Comparison of ENCODE assay signal across 15 cellular contexts in the genomic region with DNA sequence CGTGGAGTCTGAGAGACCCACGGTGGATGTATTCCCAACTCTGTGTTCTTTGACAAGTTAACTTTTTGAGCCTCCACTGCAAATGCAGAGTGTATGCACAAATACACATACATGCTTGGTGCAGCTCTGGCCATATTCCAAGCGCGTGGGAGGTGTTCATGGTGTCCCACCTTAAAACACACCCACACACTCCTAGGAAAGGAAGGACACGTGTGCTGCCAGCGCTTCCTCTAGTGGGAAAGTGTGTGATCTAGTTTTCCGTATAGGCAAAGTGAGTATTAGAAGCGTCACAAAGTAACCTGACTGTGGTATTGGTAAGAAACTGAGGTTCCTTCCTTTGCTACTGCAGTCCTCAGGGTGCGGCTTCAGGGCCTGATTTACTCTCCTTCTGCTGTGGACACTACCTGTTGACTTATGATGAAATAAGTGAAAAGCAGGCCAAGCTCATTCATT. TPM values are rescaled to one million over a fixed set of nuclear protein-coding genes. Genes with fewer than 3 reads are reported as not detected.
DNase-seq lines count a peak whose midpoint lies in the region; ATAC-seq, FAIRE-seq and TF ChIP-seq lines count a peak whose summit lies in the region.
"Had no signal": no experiment of that assay in that cellular context is flagged by ENCODE, and none has a peak within 500 bp of the region (broad histone marks: within the 10 kb centered on the region; RNA-seq: fewer than 3 reads in every experiment).

No MANE protein-coding gene starts in this region.

- H3K4me1 ChIP-seq in right lobe of liver = peaks cover 0 to 17% (median 0%) of the 10 kb centered on the region in 4 donors
- H3K4me1 ChIP-seq: left ventricle myocardium inferior, suprapubic skin had no signal

- DNase-seq in CD4-positive, alpha-beta T cell = no peak
- DNase-seq in GM12891 (ENCODE audit: insufficient read length, low spot score) (no peak), right lobe of liver (no peak), SKM-1 (lab: John Stamatoyannopoulos, UW; ENCODE audit: unreplicated experiment) (no peak)
- DNase-seq: AML-193, foreskin melanocyte, left ventricle myocardium inferior, NCI-H1417 treated with DMSO at 0.1 percent for 48 hours, NCI-H2227 treated with DMSO at 0.1 percent for 48 hours, SIG-M5 had no signal

- peak overlapping the region; percentile 98 for H3K27ac Mint-ChIP-seq in CD4-positive, alpha-beta T cell
- peak overlapping the region; percentile 26 for H3K27ac Mint-ChIP-seq in activated T-helper 17 cell treated with anti-CD3 and anti-CD28 coated beads, Interleukin-2, amount 50 U/mL, for 72 hours

- POLR2A ChIA-PET in CD4-positive, alpha-beta T cell (lab: Charles Lee) = interaction anchor here (0.7 to 1.2 kb wide), 5 partner anchors 16 to 126 kb away, joined by 3 to 5 read pairs (median 4); no protein-coding TSS in a partner anchor

- H3K9me3 Mint-ChIP-seq in CD4-positive, alpha-beta T cell = peaks cover 11% of the 10 kb centered on the region
- peaks cover 12% of the 10 kb centered on the region for H3K9me3 Mint-ChIP-seq in activated T-helper 17 cell treated with anti-CD3 and anti-CD28 coated beads, Interleukin-2, amount 50 U/mL, for 72 hours

- intact Hi-C loops in CD4-positive, alpha-beta T cell (cut with DNase I, micrococcal nuclease) = loop anchor here (5.0 to 10.0 kb wide), 2 partner anchors 36 to 206 kb away; partner anchors contain the start of genes MPC1 (in 2 of the 2) and RPS6KA2 (in 1 of the 2)
- intact Hi-C loops in right lobe of liver (cut with DNase I) = no loop called here

- FAIRE-seq in GM12891 (lab: Jason Lieb, UNC) = peak; percentile 77

- no peaks in the 10 kb centered on the region for H3K27me3 ChIP-seq in CD4-positive, alpha-beta T cell (ENCODE audit: control insufficient read depth, insufficient read depth, low read length)
- H3K27me3 ChIP-seq in right lobe of liver = no peaks in the 10 kb centered on the region
- H3K27me3 ChIP-seq: suprapubic skin had no signal

- H3K27ac ChIP-seq in CD4-positive, alpha-beta T cell (ENCODE audit: low read depth, low read length) = peak overlapping the region; percentile 42
- H3K27ac ChIP-seq in right lobe of liver = no peak overlapping the region
- H3K27ac ChIP-seq: left ventricle myocardium inferior, suprapubic skin had no signal

- CTCF ChIA-PET in CD4-positive, alpha-beta T cell (lab: Charles Lee) = interaction anchor here (1.1 to 1.3 kb wide), 2 partner anchors 18 to 37 kb away, joined by 4 to 6 read pairs; no protein-coding TSS in a partner anchor

- no peak overlapping the region for H3K4me3 ChIP-seq in right lobe of liver
- H3K4me3 ChIP-seq: left ventricle myocardium inferior, suprapubic skin had no signal

- no peaks in the 10 kb centered on the region for H3K9me3 ChIP-seq in CD4-positive, alpha-beta T cell (ENCODE audit: control insufficient read depth, low read length)
- H3K9me3 ChIP-seq in right lobe of liver = no peaks in the 10 kb centered on the region
- H3K9me3 ChIP-seq: left ventricle myocardium inferior, suprapubic skin had no signal

- TF ChIP-seq CTCF in CD4-positive, alpha-beta T cell (IDR thresholded peaks at IDR 0.05) = no peak
- no peak for TF ChIP-seq CTCF in right lobe of liver (IDR thresholded peaks at IDR 0.05)

- H3K36me3 ChIP-seq in right lobe of liver = no peaks in the 10 kb centered on the region

- WGBS in right lobe of liver (ENCODE audit: insufficient coverage, low coverage, low lambda C conversion rate, missing lambda C conversion rate) = 75% methylated on average over 8 of the region's 9 CpGs

- H3K4me1 Mint-ChIP-seq in CD4-positive, alpha-beta T cell (ENCODE audit: low read depth) = peaks cover 77% of the 10 kb centered on the region
- peaks cover 58% of the 10 kb centered on the region for H3K4me1 Mint-ChIP-seq in activated T-helper 17 cell treated with anti-CD3 and anti-CD28 coated beads, Interleukin-2, amount 50 U/mL, for 72 hours

- H3K36me3 Mint-ChIP-seq in CD4-positive, alpha-beta T cell (ENCODE audit: low read depth) = peaks cover 26% of the 10 kb centered on the region
- H3K36me3 Mint-ChIP-seq in activated T-helper 17 cell treated with anti-CD3 and anti-CD28 coated beads, Interleukin-2, amount 50 U/mL, for 72 hours (ENCODE audit: low read depth) = no peaks in the 10 kb centered on the region

- ATAC-seq in CD4-positive, alpha-beta T cell (ENCODE audit: poor library complexity) = no peak
- peak; percentile 53 for ATAC-seq in activated T-helper 17 cell treated with anti-CD3 and anti-CD28 coated beads, Interleukin-2, amount 50 U/mL, for 72 hours (replicated peaks)
- ATAC-seq in right lobe of liver (peak; percentile 26 to 78 (median 54)), GM21717 (IDR thresholded peaks at IDR 0.05; ENCODE audit: unreplicated experiment) (no peak), GM21786 (IDR thresholded peaks at IDR 0.05; ENCODE audit: unreplicated experiment) (no peak), GM18861 (IDR thresholded peaks at IDR 0.05; ENCODE audit: unreplicated experiment) (no peak)

- no peaks in the 10 kb centered on the region for H3K27me3 Mint-ChIP-seq in CD4-positive, alpha-beta T cell
- H3K27me3 Mint-ChIP-seq in activated T-helper 17 cell treated with anti-CD3 and anti-CD28 coated beads, Interleukin-2, amount 50 U/mL, for 72 hours = no peaks in the 10 kb centered on the region

- TF ChIP-seq POLR2A in GM12891 (IDR thresholded peaks at IDR 0.05; ENCODE audit: low read depth, low read length) = no peak
- TF ChIP-seq POLR2A in right lobe of liver (IDR thresholded peaks at IDR 0.05) = no peak

- peak overlapping the region; percentile 35 for H3K4me3 Mint-ChIP-seq in CD4-positive, alpha-beta T cell
- H3K4me3 Mint-ChIP-seq in activated T-helper 17 cell treated with anti-CD3 and anti-CD28 coated beads, Interleukin-2, amount 50 U/mL, for 72 hours = peak overlapping the region; percentile 25

TF ChIP-seq in GM12891, 5 proteins besides CTCF, POLR2A, EP300 and RAD21:
- no peak for TF ChIP-seq PAX5 (IDR thresholded peaks at IDR 0.05; ENCODE audit: insufficient read depth, low read length, severe bottlenecking)
- TF ChIP-seq TAF1 (IDR thresholded peaks at IDR 0.05; ENCODE audit: low read depth, low read length) = no peak
- no peak for TF ChIP-seq SPI1 (IDR thresholded peaks at IDR 0.05; ENCODE audit: low read depth, low read length)
- TF ChIP-seq POU2F2 (IDR thresholded peaks at IDR 0.05; ENCODE audit: low read depth, low read length) = no peak
- no peak for TF ChIP-seq POLR2AphosphoS5 (IDR thresholded peaks at IDR 0.05; ENCODE audit: low read depth, low read length)

RNA-seq across cellular contexts. Expression of gene MPC1, which starts 36.0 kb away (rescaled TPM):
- 10 to 100 TPM; 17.4 to 19.3 TPM for total RNA-seq in CD4-positive, alpha-beta T cell
- polyA plus RNA-seq in GM12891 (2012; ENCODE audit: low read depth, missing spikeins) = 62.7 TPM
- 10 to 100 TPM in 1 of 2 donors, 1 to 10 TPM in 1; 6.5 to 15.9 TPM for total RNA-seq in activated T-helper 17 cell treated with anti-CD3 and anti-CD28 coated beads, Interleukin-2, amount 50 U/mL, for 72 hours
- 100 to 1,000 TPM; 102 to 298 (median 180) TPM for total RNA-seq in right lobe of liver

Comparison
In these comparisons a context has a peak if more than half of its experiments do, and no peak if none do; other contexts are left out.
1. ATAC-seq: peak in activated T-helper 17 cell treated with anti-CD3 and anti-CD28 coated beads, Interleukin-2, amount 50 U/mL, for 72 hours (single experiment) and right lobe of liver (4 of 4); none in CD4-positive, alpha-beta T cell (single experiment), GM21717 (single experiment), GM21786 (single experiment) and GM18861 (single experiment).
2. RNA of gene MPC1, which starts 36.0 kb away (total RNA-seq): 102 to 298 TPM in right lobe of liver; 17.4 to 19.3 TPM in CD4-positive, alpha-beta T cell and 6.5 to 15.9 TPM in activated T-helper 17 cell treated with anti-CD3 and anti-CD28 coated beads, Interleukin-2, amount 50 U/mL, for 72 hours; every median in the first group is over 4 times any median in the second.
3. intact Hi-C loops: an anchor here in CD4-positive, alpha-beta T cell (5.0 to 10.0 kb wide); none called in right lobe of liver.